In genomic region chr1:211938473-211939080, GRCh38 we compare ENCODE assay signal across 1 cellular context.
TF ChIP-seq lines count a peak whose summit lies in the region.

No MANE protein-coding gene starts in this region.

TF ChIP-seq in K562, 482 proteins besides CTCF, POLR2A, EP300 and RAD21 (continued from another document and continues in another):
- TF ChIP-seq SFPQ (IDR thresholded peaks at IDR 0.05; ENCODE audit: low read depth, low read length) (no peak), DIDO1 (tag; IDR thresholded peaks at IDR 0.05; ENCODE audit: low read depth) (no peak), SUPT5H (IDR thresholded peaks at IDR 0.05) (no peak), ZNF3 (CRISPR knock-in tag; IDR thresholded peaks at IDR 0.05) (no peak), ZBTB40 (IDR thresholded peaks at IDR 0.05) (0 out of 2 replicates have a peak, but pooled peaks have one; percentile 24), ZBTB40 (CRISPR knock-in tag; IDR thresholded peaks at IDR 0.05) (no peak), SMARCB1 (IDR thresholded peaks at IDR 0.05; ENCODE audit: insufficient read length, low read depth) (no peak), ESRRA (IDR thresholded peaks at IDR 0.05; ENCODE audit: borderline replicate concordance, low read depth) (peak; percentile 24; the same call in 1 of the 2 replicates), THRAP3 (IDR thresholded peaks at IDR 0.05; ENCODE audit: borderline replicate concordance) (no peak), MECOM (CRISPR knock-in tag; IDR thresholded peaks at IDR 0.05) (no peak), CBX5 (IDR thresholded peaks at IDR 0.05; ENCODE audit: borderline replicate concordance, low read depth) (no peak), HNRNPL (IDR thresholded peaks at IDR 0.05; ENCODE audit: low read depth, low read length) (no peak), ZNF174 (CRISPR knock-in tag; IDR thresholded peaks at IDR 0.05) (no peak), DEAF1 (CRISPR knock-in tag; IDR thresholded peaks at IDR 0.05) (peak; percentile 14; the same call in 1 of the 2 replicates), ZNF592 (IDR thresholded peaks at IDR 0.05) (0 out of 2 replicates have a peak, but pooled peaks have one; percentile 6), ZNF695 (CRISPR knock-in tag; IDR thresholded peaks at IDR 0.05) (no peak), ZKSCAN3 (CRISPR knock-in tag; IDR thresholded peaks at IDR 0.05) (no peak), ZNF133 (CRISPR knock-in tag; IDR thresholded peaks at IDR 0.05) (no peak), ELF2 (CRISPR knock-in tag; IDR thresholded peaks at IDR 0.05) (no peak), MAX (CRISPR knock-in tag; IDR thresholded peaks at IDR 0.05) (no peak), MXI1 (IDR thresholded peaks at IDR 0.05; ENCODE audit: low read depth, low read length) (no peak), SMARCA5 (IDR thresholded peaks at IDR 0.05) (no peak), NBN (IDR thresholded peaks at IDR 0.05; ENCODE audit: low read depth) (no peak), RB1 (IDR thresholded peaks at IDR 0.05; ENCODE audit: low read depth) (no peak), THAP12 (CRISPR knock-in tag; IDR thresholded peaks at IDR 0.05) (no peak), TAF7 (tag; IDR thresholded peaks at IDR 0.05) (no peak), DPF2 (IDR thresholded peaks at IDR 0.05) (peak; percentile 76), GMEB1 (CRISPR knock-in tag; IDR thresholded peaks at IDR 0.05) (no peak), NFIC (IDR thresholded peaks at IDR 0.05) (no peak), IRF1 (CRISPR knock-in tag; IDR thresholded peaks at IDR 0.05; ENCODE audit: borderline replicate concordance) (no peak), THRB (CRISPR knock-in tag; conservative IDR thresholded peaks at IDR 0.05) (no peak), MYC (IDR thresholded peaks at IDR 0.05; ENCODE audit: low read depth, low read length) (no peak), MYC (CRISPR knock-in tag; IDR thresholded peaks at IDR 0.05; ENCODE audit: borderline replicate concordance, low read depth) (no peak), DDX20 (tag; IDR thresholded peaks at IDR 0.05; ENCODE audit: low read depth) (no peak), TBL1XR1 (IDR thresholded peaks at IDR 0.05; ENCODE audit: low read length in 2 of 2) (no peak)
